Comparison of ENCODE assay signal across 31 cellular contexts in genomic region chr1:62541048-62541447, GRCh38. TPM values are rescaled to one million over a fixed set of nuclear protein-coding genes. Genes with fewer than 3 reads are reported as not detected.
"Had no signal": no experiment of that assay in that cellular context is flagged by ENCODE, and none has a peak within 500 bp of the region (broad histone marks: within the 10 kb centered on the region; RNA-seq: fewer than 3 reads in every experiment).

No MANE protein-coding gene starts in this region.

- H3K4me1 ChIP-seq: suprapubic skin, testis, thyroid gland, tibial artery, tibial nerve, transverse colon, upper lobe of left lung, upper lobe of right lung, uterus, vagina had no signal

- H3K27me3 ChIP-seq: stomach, suprapubic skin, testis, thyroid gland, tibial artery, tibial nerve, transverse colon, upper lobe of left lung, upper lobe of right lung, uterus, vagina had no signal

- H3K9me3 ChIP-seq: stomach, suprapubic skin, testis, thoracic aorta, thyroid gland, tibial artery, tibial nerve, transverse colon, upper lobe of left lung, upper lobe of right lung, uterus, vagina had no signal

- H3K27ac ChIP-seq: stomach, suprapubic skin, testis, thoracic aorta, thyroid gland, tibial artery, tibial nerve, transverse colon, upper lobe of left lung, upper lobe of right lung, uterus, vagina had no signal

- ATAC-seq: stimulated activated effector memory CD8-positive, alpha-beta T cell treated with anti-CD3 and anti-CD28 coated beads, Interleukin-12 subunit alpha, Interleukin-12 subunit beta, amount 100 ng/mL, for 72 hours; stimulated activated memory B cell treated with anti-CD40 and anti-IgM and Interleukin-4, amounts not matched to agents 10 μg/mL and 1 μg/mL and 100 μg/mL, for 72 hours; stimulated activated naive B cell treated with anti-CD40 and anti-IgM and Interleukin-4, amounts not matched to agents 10 μg/mL and 1 μg/mL and 100 μg/mL, for 72 hours; stimulated activated naive CD8-positive, alpha-beta T cell treated with anti-CD3 and anti-CD28 coated beads, Interleukin-15, amount 100 ng/mL, for 72 hours; stimulated activated naive CD8-positive, alpha-beta T cell treated with anti-CD3 and anti-CD28 coated beads, Interleukin-15, Interleukin-2, amounts not matched to agents 100 U/mL and 50 U/mL, for 24 hours; upper lobe of right lung had no signal

- FAIRE-seq: urothelium cell line had no signal

- DNase-seq: stimulated activated CD4-positive, alpha-beta T cell treated with anti-CD3 and anti-CD28 coated beads, Interleukin-2, amount 100 ng/mL, for 48 hours; stimulated activated CD4-positive, alpha-beta T cell treated with anti-CD3 and anti-CD28 coated beads, Interleukin-4, amount 100 ng/mL, for 1 hour; stimulated activated CD4-positive, alpha-beta T cell treated with anti-CD3 and anti-CD28 coated beads, Interleukin-4, amount 100 ng/mL, for 24 hours; stimulated activated CD4-positive, alpha-beta T cell treated with anti-CD3 and anti-CD28 coated beads, Interleukin-4, amount 100 ng/mL, for 4 hours; stimulated activated CD8-positive, alpha-beta memory T cell treated with anti-CD3 and anti-CD28 coated beads, Interleukin-4, amount 100 ng/mL, for 48 hours; stimulated activated naive B cell treated with anti-CD40 and anti-IgM and Interleukin-4, amounts not matched to agents 10 μg/mL and 1 μg/mL and 100 μg/mL, for 72 hours; stimulated activated naive CD4-positive, alpha-beta T cell; stimulated activated naive CD4-positive, alpha-beta T cell treated with Interleukin-2 at 50 U/mL for 16 hours; stimulated activated naive CD8-positive, alpha-beta T cell treated with anti-CD3 and anti-CD28 coated beads, Interleukin-15, amount 100 ng/mL, for 72 hours; stimulated activated naive CD8-positive, alpha-beta T cell treated with anti-CD3 and anti-CD28 coated beads, Interleukin-15, Interleukin-2, amounts not matched to agents 100 U/mL and 50 U/mL, for 24 hours; stomach; substantia nigra; testis; thyroid gland; tibial artery; transverse colon; trophoblast cell; upper lobe of left lung; upper lobe of right lung; uterus had no signal

- H3K4me3 ChIP-seq: stomach, suprapubic skin, testis, thoracic aorta, thyroid gland, tibial artery, tibial nerve, transverse colon, upper lobe of left lung, upper lobe of right lung, uterus, vagina had no signal

- H3K36me3 ChIP-seq: uterus had no signal

RNA-seq across cellular contexts. Expression of gene ANGPTL3, which starts 56.3 kb away (rescaled TPM):
- total RNA-seq: subcutaneous adipose tissue, temporal lobe, testis, thoracic aorta, thyroid gland, tibial nerve, transverse colon, upper lobe of left lung, upper lobe of right lung, ureter, urinary bladder, uterus, vagina had no signal
